ENCODE assay signal across 9 cellular contexts in genomic region chr2:46131-46470, GRCh38. TPM values are rescaled to one million over a fixed set of nuclear protein-coding genes. Genes with fewer than 3 reads are reported as not detected.
DNase-seq lines count a peak whose midpoint lies in the region; ATAC-seq, FAIRE-seq and TF ChIP-seq lines count a peak whose summit lies in the region.
"Had no signal": no experiment of that assay in that cellular context is flagged by ENCODE, and none has a peak within 500 bp of the region (broad histone marks: within the 10 kb centered on the region; RNA-seq: fewer than 3 reads in every experiment).

No MANE protein-coding gene starts in this region.

- no peaks in the 10 kb centered on the region for H3K9me3 ChIP-seq in keratinocyte (ENCODE audit: control insufficient read depth, low read depth, low read length)

- H3K27ac Mint-ChIP-seq in stimulated activated effector memory CD8-positive, alpha-beta T cell treated with anti-CD3 and anti-CD28 coated beads, Interleukin-12 subunit alpha, Interleukin-12 subunit beta, amount 100 ng/mL, for 72 hours: no peak overlapping the region
- H3K27ac Mint-ChIP-seq: activated naive CD8-positive, alpha-beta T cell had no signal

- H3K4me1 ChIP-seq in keratinocyte (ENCODE audit: control insufficient read depth, extremely low read depth, insufficient read depth, low read length): peaks cover 27% of the 10 kb centered on the region

- no peaks in the 10 kb centered on the region for H3K27me3 ChIP-seq in keratinocyte (ENCODE audit: control insufficient read depth, extremely low read depth, insufficient read depth, low read length)

- peak overlapping the region; percentile 53 for H3K27ac ChIP-seq in keratinocyte (ENCODE audit: control insufficient read depth, insufficient read depth, low read length)

- H3K9me3 Mint-ChIP-seq in stimulated activated effector memory CD8-positive, alpha-beta T cell treated with anti-CD3 and anti-CD28 coated beads, Interleukin-12 subunit alpha, Interleukin-12 subunit beta, amount 100 ng/mL, for 72 hours: no peaks in the 10 kb centered on the region

- no peak for FAIRE-seq in keratinocyte (lab: Jason Lieb, UNC)

- dilution Hi-C loops in keratinocyte (cut with MboI; ENCODE audit: extremely low pct_ligation_motif_present, low sequenced_read_pairs): no loop called here

- H3K79me2 ChIP-seq in keratinocyte (ENCODE audit: control insufficient read depth, insufficient read depth, low read length): peaks cover 51% of the 10 kb centered on the region

- in situ Hi-C loops in astrocyte of the cerebellum (cut with HindIII; ENCODE audit: low sequenced_read_pairs): no loop called here

- peak overlapping the region; percentile 26 for H3K4me3 ChIP-seq in astrocyte of the cerebellum (ENCODE audit: low read depth, low read length)
- H3K4me3 ChIP-seq in keratinocyte (ENCODE audit: control insufficient read depth in 2 of 3, extremely low read depth in 1 of 3, insufficient read depth in 2 of 3, low read depth in 1 of 3, low read length in 3 of 3): peak overlapping the region; percentile 70 to 92 (median 86)

- no peak for DNase-seq in astrocyte of the cerebellum (ENCODE audit: low read depth)
- no peak for DNase-seq in keratinocyte (ENCODE audit: low read depth, low spot score)
- DNase-seq in stimulated activated effector memory CD8-positive, alpha-beta T cell treated with anti-CD3 and anti-CD28 coated beads, Interleukin-12 subunit alpha, Interleukin-12 subunit beta, amount 100 ng/mL, for 72 hours (ENCODE audit: low spot score in 2 of 2): no peak
- DNase-seq in glomerular visceral epithelial cell (ENCODE audit: extremely low spot score): no peak
- no peak for DNase-seq in GM03348 (ENCODE audit: low spot score)
- DNase-seq in NCI-H2227 (lab: John Stamatoyannopoulos, UW; ENCODE audit: unreplicated experiment): no peak

- H4K20me1 ChIP-seq in keratinocyte (ENCODE audit: control insufficient read depth, extremely low read depth, insufficient read depth, low read length): no peaks in the 10 kb centered on the region

- H3K4me2 ChIP-seq in keratinocyte (ENCODE audit: control insufficient read depth, extremely low read depth, insufficient read depth, low read depth, low read length): no peak overlapping the region

- H3K9ac ChIP-seq in keratinocyte (ENCODE audit: control insufficient read depth, extremely low read depth, insufficient read depth, low read length): peak overlapping the region; percentile 75

- H3K4me1 Mint-ChIP-seq in stimulated activated effector memory CD8-positive, alpha-beta T cell treated with anti-CD3 and anti-CD28 coated beads, Interleukin-12 subunit alpha, Interleukin-12 subunit beta, amount 100 ng/mL, for 72 hours: peaks cover 23% of the 10 kb centered on the region

- ATAC-seq in HG02759 (IDR thresholded peaks at IDR 0.05; ENCODE audit: unreplicated experiment) (peak; percentile 24), HG03196 (IDR thresholded peaks at IDR 0.05; ENCODE audit: unreplicated experiment) (no peak)
- ATAC-seq in stimulated activated effector memory CD8-positive, alpha-beta T cell treated with anti-CD3 and anti-CD28 coated beads, Interleukin-12 subunit alpha, Interleukin-12 subunit beta, amount 100 ng/mL, for 72 hours: peak; percentile 28

- H3K36me3 Mint-ChIP-seq in stimulated activated effector memory CD8-positive, alpha-beta T cell treated with anti-CD3 and anti-CD28 coated beads, Interleukin-12 subunit alpha, Interleukin-12 subunit beta, amount 100 ng/mL, for 72 hours: no peaks in the 10 kb centered on the region
- H3K36me3 Mint-ChIP-seq: activated naive CD8-positive, alpha-beta T cell had no signal

- peaks cover 3 to 4% of the 10 kb centered on the region in 2 experiments for H3K36me3 ChIP-seq in keratinocyte (ENCODE audit: control insufficient read depth in 2 of 2, extremely low read depth in 1 of 2, insufficient read depth in 2 of 2, low read length in 2 of 2)

- peak overlapping the region; percentile 59 for H3K4me3 Mint-ChIP-seq in stimulated activated effector memory CD8-positive, alpha-beta T cell treated with anti-CD3 and anti-CD28 coated beads, Interleukin-12 subunit alpha, Interleukin-12 subunit beta, amount 100 ng/mL, for 72 hours

- TF ChIP-seq CTCF in astrocyte of the cerebellum (IDR thresholded peaks at IDR 0.05; ENCODE audit: low read depth, low read length, missing control alignments) (no peak), keratinocyte (optimal IDR thresholded peaks at IDR 0.05 in 1 of 3, IDR thresholded peaks at IDR 0.05 in 1 of 3, conservative IDR thresholded peaks at IDR 0.05 in 1 of 3; ENCODE audit: extremely low read depth in 1 of 3, insufficient read depth in 2 of 3, low read length in 3 of 3) (no peak)

- H2AFZ ChIP-seq in keratinocyte (ENCODE audit: control insufficient read depth, low read length): peak overlapping the region; percentile 24

- H3K9me1 ChIP-seq in keratinocyte (ENCODE audit: control insufficient read depth, extremely low read depth, insufficient read depth, low read length): no peaks in the 10 kb centered on the region

RNA-seq across cellular contexts. Expression of gene FAM110C, which starts 0.2 kb away (rescaled TPM):
- 25.1 to 38.0 TPM (median 26.3 TPM) in 3 replicates for polyA plus RNA-seq in keratinocyte
- 13.8 TPM for polyA plus RNA-seq in keratinocyte (2011; ENCODE audit: low read depth)
- 18.4 and 27.4 TPM in 2 replicates for polyA plus RNA-seq in keratinocyte (2011; cell fraction: cytosol; rRNA removed)
- 29.7 and 36.8 TPM in 2 replicates for polyA plus RNA-seq in keratinocyte (2011; cell fraction: nucleus; rRNA removed)
- polyA plus RNA-seq in keratinocyte (2012; ENCODE audit: low replicate concordance): 21.0 and 22.9 TPM in 2 replicates
- 4.9 to 22.2 TPM (median 12.2 TPM) in 3 replicates for polyA minus RNA-seq in keratinocyte
- 23.8 TPM for polyA minus RNA-seq in keratinocyte (2011; cell fraction: cytosol; rRNA and poly(A)+ RNA removed)
- 20.2 and 25.4 TPM in 2 replicates for polyA minus RNA-seq in keratinocyte (2011; cell fraction: nucleus; rRNA and poly(A)+ RNA removed)
